Comparison of ENCODE assay signal across 18 cellular contexts in the genomic region with DNA sequence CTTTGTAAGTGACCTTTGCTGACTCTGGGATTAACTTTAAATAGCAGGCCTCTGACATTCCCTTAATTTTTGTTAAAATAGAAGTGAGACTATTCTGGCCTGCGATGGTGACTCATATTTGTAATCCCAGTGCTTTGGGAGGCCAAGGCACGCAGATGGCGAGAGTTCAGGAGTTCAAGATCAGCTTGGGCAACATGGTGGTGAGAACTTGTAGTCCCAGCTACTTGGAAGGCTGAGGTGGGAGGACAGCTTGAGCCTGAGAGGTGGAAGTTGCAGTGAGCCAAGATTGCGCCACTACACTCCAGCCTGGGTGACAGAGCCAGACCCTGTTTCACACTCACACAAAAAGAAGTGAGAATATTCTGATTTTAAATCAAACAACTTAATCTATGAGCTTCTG. TPM values are rescaled to one million over a fixed set of nuclear protein-coding genes. Genes with fewer than 3 reads are reported as not detected.
DNase-seq lines count a peak whose midpoint lies in the region; ATAC-seq and TF ChIP-seq lines count a peak whose summit lies in the region.
"Had no signal": no experiment of that assay in that cellular context is flagged by ENCODE, and none has a peak within 500 bp of the region (broad histone marks: within the 10 kb centered on the region; RNA-seq: fewer than 3 reads in every experiment).

No MANE protein-coding gene starts in this region.

- ATAC-seq in HG02852 (IDR thresholded peaks at IDR 0.05; ENCODE audit: unreplicated experiment) = no peak
- ATAC-seq: HCT116; naive thymus-derived CD8-positive, alpha-beta T cell had no signal

- no peaks in the 10 kb centered on the region for H3K9me3 Mint-ChIP-seq in activated CD4-positive, alpha-beta memory T cell treated with anti-CD3 and anti-CD28 coated beads for 36 hours
- H3K9me3 Mint-ChIP-seq: naive thymus-derived CD8-positive, alpha-beta T cell had no signal

- CTCF ChIA-PET in activated CD4-positive, alpha-beta memory T cell treated with anti-CD3 and anti-CD28 coated beads for 36 hours (lab: Charles Lee) = no interaction called here

- POLR2A ChIA-PET in activated CD4-positive, alpha-beta memory T cell treated with anti-CD3 and anti-CD28 coated beads for 36 hours (lab: Charles Lee) = no interaction called here

- H3K4me1 Mint-ChIP-seq in activated CD4-positive, alpha-beta memory T cell treated with anti-CD3 and anti-CD28 coated beads for 36 hours (ENCODE audit: low read depth) = peaks cover 5% of the 10 kb centered on the region
- H3K4me1 Mint-ChIP-seq: naive thymus-derived CD8-positive, alpha-beta T cell had no signal

- no peaks in the 10 kb centered on the region for H3K36me3 Mint-ChIP-seq in activated CD4-positive, alpha-beta memory T cell treated with anti-CD3 and anti-CD28 coated beads for 36 hours
- H3K36me3 Mint-ChIP-seq: naive thymus-derived CD8-positive, alpha-beta T cell had no signal

- no peak overlapping the region for H3K4me3 ChIP-seq in HFF-Myc (replicated peaks; ENCODE audit: low read depth, low read length)
- H3K4me3 ChIP-seq: right atrium auricular region, uterus had no signal

- no peak overlapping the region for H3K4me3 Mint-ChIP-seq in activated CD4-positive, alpha-beta memory T cell treated with anti-CD3 and anti-CD28 coated beads for 36 hours
- H3K4me3 Mint-ChIP-seq: activated naive CD4-positive, alpha-beta T cell treated with anti-CD3 and anti-CD28 coated beads for 36 hours; naive thymus-derived CD8-positive, alpha-beta T cell had no signal

- intact Hi-C loops in activated CD4-positive, alpha-beta memory T cell treated with anti-CD3 and anti-CD28 coated beads for 36 hours (cut with micrococcal nuclease) = no loop called here

- DNase-seq in HFF-Myc (ENCODE audit: extremely low read depth, low read depth) (peak; percentile 22), OCI-M1 (lab: John Stamatoyannopoulos, UW) (peak; percentile 22), fibroblast of peridontal ligament (ENCODE audit: extremely low read depth) (peak; percentile 57), stromal cell of bone marrow (ENCODE audit: low read depth) (peak; percentile 26), AG08395 (ENCODE audit: low spot score) (no peak)
- no peak for DNase-seq in activated CD4-positive, alpha-beta memory T cell treated with anti-CD3 and anti-CD28 coated beads for 36 hours
- DNase-seq: activated CD8-positive, alpha-beta memory T cell treated with anti-CD3 and anti-CD28 coated beads for 24 hours; activated naive CD4-positive, alpha-beta T cell treated with anti-CD3 and anti-CD28 coated beads for 36 hours; head of caudate nucleus; naive thymus-derived CD8-positive, alpha-beta T cell; NCI-H1092; NCI-H2171 treated with DMSO at 0.1 percent for 48 hours; SK-N-SH; stimulated activated CD4-positive, alpha-beta T cell treated with anti-CD3 and anti-CD28 coated beads, Interleukin-4, amount 100 ng/mL, for 1 hour; uterus had no signal

- no peak for TF ChIP-seq CTCF in HFF-Myc (IDR thresholded peaks at IDR 0.05; ENCODE audit: low read depth, low read length, missing control alignments)

- H3K27ac Mint-ChIP-seq in activated CD4-positive, alpha-beta memory T cell treated with anti-CD3 and anti-CD28 coated beads for 36 hours = no peak overlapping the region
- H3K27ac Mint-ChIP-seq: activated naive CD4-positive, alpha-beta T cell treated with anti-CD3 and anti-CD28 coated beads for 36 hours; naive thymus-derived CD8-positive, alpha-beta T cell had no signal

- H3K27me3 Mint-ChIP-seq in activated CD4-positive, alpha-beta memory T cell treated with anti-CD3 and anti-CD28 coated beads for 36 hours = peaks cover 2% of the 10 kb centered on the region
- H3K27me3 Mint-ChIP-seq: naive thymus-derived CD8-positive, alpha-beta T cell had no signal

RNA-seq across cellular contexts. Expression of gene ZNF330, which starts 27.3 kb away (rescaled TPM):
- 10 to 100 TPM; 60.3 to 62.6 TPM for total RNA-seq in activated CD4-positive, alpha-beta memory T cell treated with anti-CD3 and anti-CD28 coated beads for 36 hours

Comparison
In these comparisons a context has a peak if more than half of its experiments do, and no peak if none do; other contexts are left out.
1. DNase-seq: peak in HFF-Myc (single experiment), OCI-M1 (single experiment), fibroblast of peridontal ligament (single experiment) and stromal cell of bone marrow (single experiment); none in AG08395 (single experiment) and activated CD4-positive, alpha-beta memory T cell treated with anti-CD3 and anti-CD28 coated beads for 36 hours (single experiment).